Comparison of ENCODE assay signal across 23 cellular contexts in genomic region chr2:206918258-206918657, GRCh38. TPM values are rescaled to one million over a fixed set of nuclear protein-coding genes. Genes with fewer than 3 reads are reported as not detected.
"Had no signal": no experiment of that assay in that cellular context is flagged by ENCODE, and none has a peak within 500 bp of the region (broad histone marks: within the 10 kb centered on the region; RNA-seq: fewer than 3 reads in every experiment).

No MANE protein-coding gene starts in this region.

- H3K4me3 ChIP-seq: coronary artery, gastrocnemius medialis, heart right ventricle, suprapubic skin, thyroid gland, upper lobe of left lung, vagina had no signal

- H3K4me3 Mint-ChIP-seq: naive thymus-derived CD4-positive, alpha-beta T cell; nephron progenitor cell had no signal

- H3K27me3 ChIP-seq: gastrocnemius medialis, heart right ventricle, suprapubic skin, thyroid gland, upper lobe of left lung, vagina had no signal

- H3K4me1 Mint-ChIP-seq: naive thymus-derived CD4-positive, alpha-beta T cell; nephron progenitor cell had no signal

- H3K27ac Mint-ChIP-seq: nephron progenitor cell had no signal

- H3K9me3 ChIP-seq: gastrocnemius medialis, heart right ventricle, suprapubic skin, thyroid gland, upper lobe of left lung, vagina had no signal

- DNase-seq: effector CD4-positive, alpha-beta T cell; gastrocnemius medialis; heart right ventricle; hypothalamus; kidney glomerular epithelial cell; naive thymus-derived CD4-positive, alpha-beta T cell; nephron progenitor cell; posterior cingulate gyrus; right cardiac atrium; small intestine; stimulated activated CD4-positive, alpha-beta T cell treated with anti-CD3 and anti-CD28 coated beads, Interleukin-12 subunit alpha, Interleukin-12 subunit beta, amount 100 ng/mL, for 4 hours; stimulated activated naive CD8-positive, alpha-beta T cell treated with anti-CD3 and anti-CD28 coated beads, Interleukin-15, Interleukin-2, amounts not matched to agents 100 U/mL and 50 U/mL, for 24 hours; thyroid gland; upper lobe of left lung had no signal

- H3K36me3 ChIP-seq: gastrocnemius medialis, heart right ventricle, suprapubic skin, thyroid gland, upper lobe of left lung, vagina had no signal

- H3K27ac ChIP-seq: coronary artery, gastrocnemius medialis, heart right ventricle, suprapubic skin, thyroid gland, upper lobe of left lung, vagina had no signal

- ATAC-seq: esophagus mucosa; gastrocnemius medialis; heart right ventricle; naive thymus-derived CD4-positive, alpha-beta T cell; right cardiac atrium; stimulated activated naive CD8-positive, alpha-beta T cell treated with anti-CD3 and anti-CD28 coated beads, Interleukin-15, Interleukin-2, amounts not matched to agents 100 U/mL and 50 U/mL, for 24 hours had no signal

- H3K4me1 ChIP-seq: gastrocnemius medialis, suprapubic skin, thyroid gland, upper lobe of left lung, vagina had no signal

RNA-seq across cellular contexts. Expression of gene CPO, which starts 21.1 kb away (rescaled TPM):
- total RNA-seq: chondrocyte, dermis microvascular lymphatic vessel endothelial cell, esophagus mucosa, fibroblast of villous mesenchyme, lung microvascular endothelial cell, osteocyte, upper lobe of left lung, vagina had no signal
- polyA plus RNA-seq: naive thymus-derived CD4-positive, alpha-beta T cell had no signal
